9 cellular contexts compared by ENCODE assay signal in genomic region chr10:120979435-120980315, GRCh38.
DNase-seq lines count a peak whose midpoint lies in the region; ATAC-seq and TF ChIP-seq lines count a peak whose summit lies in the region.
"Had no signal": no experiment of that assay in that cellular context is flagged by ENCODE, and none has a peak within 500 bp of the region (broad histone marks: within the 10 kb centered on the region; RNA-seq: fewer than 3 reads in every experiment).

No MANE protein-coding gene starts in this region.

- TF ChIP-seq EP300 in gastroesophageal sphincter (IDR thresholded peaks at IDR 0.05) = no peak

- peaks cover 40% of the 10 kb centered on the region for H3K27me3 ChIP-seq in gastroesophageal sphincter

- no peaks in the 10 kb centered on the region for H3K4me1 Mint-ChIP-seq in activated CD4-positive, alpha-beta T cell treated with anti-CD3 and anti-CD28 coated beads, Interleukin-2, amount 10 ng/mL, durations not matched to agents 24 days and 14 days
- peaks cover 0 to 9% (median 8%) of the 10 kb centered on the region in 3 donors for H3K4me1 Mint-ChIP-seq in T-cell

- intact Hi-C loops in activated CD4-positive, alpha-beta T cell treated with anti-CD3 and anti-CD28 coated beads, Interleukin-2, amount 10 ng/mL, durations not matched to agents 24 days and 14 days (cut with micrococcal nuclease) = no loop called here

- H3K4me1 ChIP-seq in gastroesophageal sphincter = peaks cover 0 to 15% (median 8%) of the 10 kb centered on the region in 3 donors

- peak overlapping the region; percentile 4 to 50 for H3K4me3 ChIP-seq in gastroesophageal sphincter

- CTCF ChIA-PET in T-cell (lab: Charles Lee) = no interaction called here

- H3K36me3 ChIP-seq in gastroesophageal sphincter = no peaks in the 10 kb centered on the region

- H3K9me3 Mint-ChIP-seq in activated CD4-positive, alpha-beta T cell treated with anti-CD3 and anti-CD28 coated beads, Interleukin-2, amount 10 ng/mL, durations not matched to agents 24 days and 14 days = no peaks in the 10 kb centered on the region
- peaks cover 0 to 4% (median 3%) of the 10 kb centered on the region in 3 donors for H3K9me3 Mint-ChIP-seq in T-cell
- H3K9me3 Mint-ChIP-seq: CD8-positive, alpha-beta T cell had no signal

- ATAC-seq in T-cell (replicated peaks in 1 of 4) (peak; percentile 32 to 60 (median 56)), gastroesophageal sphincter (peak; percentile 47), omental fat pad (ENCODE audit: low FRiP score) (peak; percentile 48)
- ATAC-seq: CD8-positive, alpha-beta T cell had no signal

- TF ChIP-seq CTCF in gastroesophageal sphincter (IDR thresholded peaks at IDR 0.05) (no peak), omental fat pad (IDR thresholded peaks at IDR 0.05) (no peak), GM10266 (IDR thresholded peaks at IDR 0.05; ENCODE audit: control insufficient read depth, insufficient read depth, low read depth, missing control alignments) (no peak)

- WGBS in gastroesophageal sphincter (ENCODE audit: low coverage in 1 of 2), 2 donors = 3 to 39% methylated on average over 3 to 12 of the region's 69 CpGs

- peak overlapping the region; percentile 25 for H3K4me3 Mint-ChIP-seq in activated CD4-positive, alpha-beta T cell treated with anti-CD3 and anti-CD28 coated beads, Interleukin-2, amount 10 ng/mL, durations not matched to agents 24 days and 14 days
- H3K4me3 Mint-ChIP-seq in T-cell = peak overlapping the region in 2 of 3 donors; percentile 7 to 10
- H3K4me3 Mint-ChIP-seq: CD8-positive, alpha-beta T cell had no signal

- H3K27ac Mint-ChIP-seq in activated CD4-positive, alpha-beta T cell treated with anti-CD3 and anti-CD28 coated beads, Interleukin-2, amount 10 ng/mL, durations not matched to agents 24 days and 14 days = no peak overlapping the region
- no peak overlapping the region for H3K27ac Mint-ChIP-seq in T-cell
- H3K27ac Mint-ChIP-seq: CD8-positive, alpha-beta T cell had no signal

- H3K36me3 Mint-ChIP-seq in activated CD4-positive, alpha-beta T cell treated with anti-CD3 and anti-CD28 coated beads, Interleukin-2, amount 10 ng/mL, durations not matched to agents 24 days and 14 days (ENCODE audit: low read depth) = no peaks in the 10 kb centered on the region
- H3K36me3 Mint-ChIP-seq in T-cell = no peaks in the 10 kb centered on the region
- H3K36me3 Mint-ChIP-seq: CD8-positive, alpha-beta T cell had no signal

- H3K27ac ChIP-seq in gastroesophageal sphincter = no peak overlapping the region

- peaks cover 33% of the 10 kb centered on the region for H3K27me3 Mint-ChIP-seq in activated CD4-positive, alpha-beta T cell treated with anti-CD3 and anti-CD28 coated beads, Interleukin-2, amount 10 ng/mL, durations not matched to agents 24 days and 14 days
- H3K27me3 Mint-ChIP-seq in T-cell = peaks cover 47 to 52% of the 10 kb centered on the region in 2 donors

- TF ChIP-seq POLR2A in gastroesophageal sphincter (IDR thresholded peaks at IDR 0.05) = no peak

- peaks cover 0 to 10% (median 0%) of the 10 kb centered on the region in 3 donors for H3K9me3 ChIP-seq in gastroesophageal sphincter

- POLR2A ChIA-PET in T-cell (lab: Charles Lee) = no interaction called here

- DNase-seq in activated CD4-positive, alpha-beta T cell treated with anti-CD3 and anti-CD28 coated beads, Interleukin-2, amount 10 ng/mL, durations not matched to agents 24 days and 14 days = peak; percentile 64
- no peak for DNase-seq in activated CD4-positive, alpha-beta T cell treated with anti-CD3 and anti-CD28 coated beads for 1 hour
- DNase-seq in T-cell (peak in 17 of 34 experiments; percentile 1 to 22 (median 7)), omental fat pad (ENCODE audit: low spot score) (no peak), NCI-H1694 (lab: John Stamatoyannopoulos, UW) (no peak), RKO (ENCODE audit: low spot score) (no peak), GM10266 (ENCODE audit: extremely low spot score) (no peak)
